8 cellular contexts compared by ENCODE assay signal in genomic region chr10:5292196-5292735, GRCh38.
A peak's percentile ranks its signal among the peaks of the same experiment; 100 is the strongest.
DNase-seq lines count a peak whose midpoint lies in the region; ATAC-seq and TF ChIP-seq lines count a peak whose summit lies in the region.

No MANE protein-coding gene starts in this region.

- TF ChIP-seq CTCF in foreskin keratinocyte (conservative IDR thresholded peaks at IDR 0.05) = no peak

- WGBS in thymus = 73% methylated on average over 7 of the region's 7 CpGs

- H3K27me3 ChIP-seq in foreskin keratinocyte (no peaks in the 10 kb centered on the region), thymus (ENCODE audit: control insufficient read depth, insufficient read depth) (no peaks in the 10 kb centered on the region)

- no peaks in the 10 kb centered on the region for H3K9me3 ChIP-seq in thymus (ENCODE audit: control insufficient read depth)

- H3K36me3 ChIP-seq in thymus (ENCODE audit: control insufficient read depth, insufficient read depth) = no peaks in the 10 kb centered on the region

- ATAC-seq in activated CD4-positive, CD25-positive, alpha-beta regulatory T cell treated with anti-CD3 and anti-CD28 coated beads, Interleukin-2, amount 50 U/mL, for 24 hours = peak; percentile 17
- ATAC-seq in foreskin keratinocyte = no peak
- ATAC-seq in GM18861 (IDR thresholded peaks at IDR 0.05; ENCODE audit: unreplicated experiment) = no peak
- ATAC-seq in HG03175 (IDR thresholded peaks at IDR 0.05; ENCODE audit: unreplicated experiment) = no peak

- H3K27ac ChIP-seq in foreskin keratinocyte (peak overlapping the region; percentile 94), thymus (ENCODE audit: low read depth) (peak overlapping the region; percentile 81)

- H3K4me3 ChIP-seq in thymus (ENCODE audit: low read length) = no peak overlapping the region

- peak; percentile 47 for DNase-seq in activated CD4-positive, alpha-beta T cell treated with anti-CD3 and anti-CD28 coated beads for 48 hours
- no peak for DNase-seq in activated CD4-positive, alpha-beta T cell treated with anti-CD3 and anti-CD28 coated beads, Interleukin-2, amount 50 U/mL, for 48 hours
- no peak for DNase-seq in foreskin keratinocyte
- DNase-seq in amygdala (lab: John Stamatoyannopoulos, UW) = no peak

- peaks cover 26% of the 10 kb centered on the region for H3K4me1 ChIP-seq in foreskin keratinocyte
- peaks cover 14% of the 10 kb centered on the region for H3K4me1 ChIP-seq in thymus (ENCODE audit: control insufficient read depth, insufficient read depth, low read length)

Comparison
In these comparisons a context has a peak if more than half of its experiments do, and no peak if none do; other contexts are left out.
1. ATAC-seq: peak in activated CD4-positive, CD25-positive, alpha-beta regulatory T cell treated with anti-CD3 and anti-CD28 coated beads, Interleukin-2, amount 50 U/mL, for 24 hours (2 of 2); none in foreskin keratinocyte (single experiment), GM18861 (single experiment) and HG03175 (single experiment).